ENCODE assay signal across 34 cellular contexts in genomic region chr3:114858329-114858728, GRCh38.
"Had no signal": no experiment of that assay in that cellular context is flagged by ENCODE, and none has a peak within 500 bp of the region (broad histone marks: within the 10 kb centered on the region; RNA-seq: fewer than 3 reads in every experiment).

No MANE protein-coding gene starts in this region.

- H3K27ac ChIP-seq: ascending aorta, cardiac muscle cell, colonic mucosa, left lung, lower lobe of right lung, ovary, skin epidermis, stomach, tibial artery, WERI-Rb-1 had no signal

- H3K27me3 Mint-ChIP-seq: activated CD4-positive, alpha-beta memory T cell treated with anti-CD3 and anti-CD28 coated beads for 36 hours; activated naive CD4-positive, alpha-beta T cell treated with anti-CD3 and anti-CD28 coated beads, Interleukin-2, amount 10 ng/mL, durations not matched to agents 7 days and 5 days; activated naive CD8-positive, alpha-beta T cell treated with anti-CD3 and anti-CD28 coated beads, Interleukin-2, amount 10 ng/mL, durations not matched to agents 7 days and 5 days; brain; effector memory CD8-positive, alpha-beta T cell; progenitor cell of endocrine pancreas; stimulated activated memory B cell treated with anti-CD40 and anti-IgM and Interleukin-4, amounts not matched to agents 10 μg/mL and 1 μg/mL and 100 μg/mL, for 72 hours had no signal

- H3K9me3 ChIP-seq: ascending aorta, colonic mucosa, left lung, lower lobe of right lung, ovary, stomach, tibial artery had no signal

- H3K4me3 ChIP-seq: ascending aorta, cardiac muscle cell, colonic mucosa, left lung, lower lobe of right lung, ovary, skin epidermis, stomach, tibial artery had no signal

- H3K27ac Mint-ChIP-seq: activated CD4-positive, alpha-beta memory T cell treated with anti-CD3 and anti-CD28 coated beads for 36 hours; activated naive CD4-positive, alpha-beta T cell treated with anti-CD3 and anti-CD28 coated beads, Interleukin-2, amount 10 ng/mL, durations not matched to agents 7 days and 5 days; activated naive CD8-positive, alpha-beta T cell treated with anti-CD3 and anti-CD28 coated beads, Interleukin-2, amount 10 ng/mL, durations not matched to agents 7 days and 5 days; activated T-helper 1 cell treated with anti-CD3 and anti-CD28 coated beads, Interleukin-12 subunit alpha, Interleukin-12 subunit beta, Interleukin-2, Interleukin-4 antibody, amounts not matched to agents 30 ng/mL and 10 ng/mL and 1 ng/mL, durations not matched to agents 14 hours and 24 hours and 36 hours; effector memory CD8-positive, alpha-beta T cell; progenitor cell of endocrine pancreas; stimulated activated memory B cell treated with anti-CD40 and anti-IgM and Interleukin-4, amounts not matched to agents 10 μg/mL and 1 μg/mL and 100 μg/mL, for 72 hours; T-helper 1 cell treated with Interleukin-12 subunit alpha and Interleukin-12 subunit beta and Interleukin-4 antibody, amounts not matched to agents 30 μg/mL and 1 μg/mL, for 36 hours had no signal

- H3K9me3 Mint-ChIP-seq: activated CD4-positive, alpha-beta memory T cell treated with anti-CD3 and anti-CD28 coated beads for 36 hours; activated naive CD4-positive, alpha-beta T cell treated with anti-CD3 and anti-CD28 coated beads, Interleukin-2, amount 10 ng/mL, durations not matched to agents 7 days and 5 days; activated T-helper 1 cell treated with anti-CD3 and anti-CD28 coated beads, Interleukin-12 subunit alpha, Interleukin-12 subunit beta, Interleukin-2, Interleukin-4 antibody, amounts not matched to agents 30 ng/mL and 10 ng/mL and 1 ng/mL, durations not matched to agents 14 hours and 24 hours and 36 hours; brain; effector memory CD8-positive, alpha-beta T cell; nephron; stimulated activated memory B cell treated with anti-CD40 and anti-IgM and Interleukin-4, amounts not matched to agents 10 μg/mL and 1 μg/mL and 100 μg/mL, for 72 hours; T-helper 1 cell treated with Interleukin-12 subunit alpha and Interleukin-12 subunit beta and Interleukin-4 antibody, amounts not matched to agents 30 μg/mL and 1 μg/mL, for 36 hours had no signal

- ATAC-seq: activated CD4-positive, CD25-positive, alpha-beta regulatory T cell treated with anti-CD3 and anti-CD28 coated beads, Interleukin-2, amount 50 U/mL, for 24 hours; effector memory CD8-positive, alpha-beta T cell; esophagus mucosa; left lung; lower lobe of right lung; sciatic nerve; stimulated activated memory B cell treated with anti-CD40 and anti-IgM and Interleukin-4, amounts not matched to agents 10 μg/mL and 1 μg/mL and 100 μg/mL, for 72 hours had no signal

- H3K27me3 ChIP-seq: ascending aorta, cardiac muscle cell, colonic mucosa, left lung, ovary, stomach, tibial artery had no signal

- H3K4me1 ChIP-seq: ascending aorta, colonic mucosa, left lung had no signal

- H3K4me3 Mint-ChIP-seq: activated CD4-positive, alpha-beta memory T cell treated with anti-CD3 and anti-CD28 coated beads for 36 hours; activated naive CD4-positive, alpha-beta T cell treated with anti-CD3 and anti-CD28 coated beads, Interleukin-2, amount 10 ng/mL, durations not matched to agents 7 days and 5 days; activated naive CD8-positive, alpha-beta T cell treated with anti-CD3 and anti-CD28 coated beads, Interleukin-2, amount 10 ng/mL, durations not matched to agents 7 days and 5 days; activated T-helper 1 cell treated with anti-CD3 and anti-CD28 coated beads, Interleukin-12 subunit alpha, Interleukin-12 subunit beta, Interleukin-2, Interleukin-4 antibody, amounts not matched to agents 30 ng/mL and 10 ng/mL and 1 ng/mL, durations not matched to agents 14 hours and 24 hours and 36 hours; effector memory CD8-positive, alpha-beta T cell; nephron; stimulated activated memory B cell treated with anti-CD40 and anti-IgM and Interleukin-4, amounts not matched to agents 10 μg/mL and 1 μg/mL and 100 μg/mL, for 72 hours; T-helper 1 cell treated with Interleukin-12 subunit alpha and Interleukin-12 subunit beta and Interleukin-4 antibody, amounts not matched to agents 30 μg/mL and 1 μg/mL, for 36 hours had no signal

- H3K36me3 ChIP-seq: ascending aorta, cardiac muscle cell, colonic mucosa, left lung, lower lobe of right lung, ovary, stomach, tibial artery, WERI-Rb-1 had no signal

- H3K36me3 Mint-ChIP-seq: activated CD4-positive, alpha-beta memory T cell treated with anti-CD3 and anti-CD28 coated beads for 36 hours; activated naive CD4-positive, alpha-beta T cell treated with anti-CD3 and anti-CD28 coated beads, Interleukin-2, amount 10 ng/mL, durations not matched to agents 7 days and 5 days; activated naive CD8-positive, alpha-beta T cell treated with anti-CD3 and anti-CD28 coated beads, Interleukin-2, amount 10 ng/mL, durations not matched to agents 7 days and 5 days; brain had no signal

- DNase-seq: activated CD4-positive, alpha-beta memory T cell treated with anti-CD3 and anti-CD28 coated beads for 36 hours; activated CD4-positive, alpha-beta T cell treated with anti-CD3 and anti-CD28 coated beads for 48 hours; activated CD8-positive, alpha-beta memory T cell treated with anti-CD3 and anti-CD28 coated beads, Interleukin-2, amount 50 U/mL, for 4 hours; activated gamma-delta T cell; activated naive CD4-positive, alpha-beta T cell treated with anti-CD3 and anti-CD28 coated beads, Interleukin-2, amount 10 ng/mL, durations not matched to agents 7 days and 5 days; activated naive CD8-positive, alpha-beta T cell treated with anti-CD3 and anti-CD28 coated beads, Interleukin-2, amount 10 ng/mL, durations not matched to agents 7 days and 5 days; activated T-cell treated with anti-CD3 and anti-CD28 coated beads, Interleukin-2, amount 50 U/mL, for 1 hour; cerebellar nuclear complex; colonic mucosa; effector memory CD8-positive, alpha-beta T cell; foreskin fibroblast; head of caudate nucleus; left lung; lower lobe of right lung; mesendoderm; ovary; stimulated activated CD4-positive, alpha-beta T cell treated with anti-CD3 and anti-CD28 coated beads, Interleukin-4, amount 100 ng/mL, for 24 hours; stimulated activated CD8-positive, alpha-beta memory T cell treated with anti-CD3 and anti-CD28 coated beads, Interleukin-4, amount 100 ng/mL, for 48 hours; stomach; T-helper 9 cell; tibial artery; WERI-Rb-1 had no signal
